Comparison of ENCODE assay signal across 8 cellular contexts in genomic region chr2:216412022-216412999, GRCh38. TPM values are rescaled to one million over a fixed set of nuclear protein-coding genes. Genes with fewer than 3 reads are reported as not detected.
DNase-seq lines count a peak whose midpoint lies in the region; ATAC-seq and TF ChIP-seq lines count a peak whose summit lies in the region.

SMARCAL1 (plus strand) TSS chr2:216412484; CDS start chr2:216414705, 2,221 bp downstream.

- H3K36me3 Mint-ChIP-seq in T-helper 1 cell treated with Interleukin-12 subunit alpha and Interleukin-12 subunit beta and Interleukin-4 antibody, amounts not matched to agents 30 μg/mL and 1 μg/mL, for 36 hours (ENCODE audit: low read depth) = peaks cover 7% of the 10 kb centered on the region

- H3K27me3 Mint-ChIP-seq in T-helper 1 cell treated with Interleukin-12 subunit alpha and Interleukin-12 subunit beta and Interleukin-4 antibody, amounts not matched to agents 30 μg/mL and 1 μg/mL, for 36 hours (ENCODE audit: low read depth) = peaks cover 9% of the 10 kb centered on the region

- H3K4me1 ChIP-seq in upper lobe of right lung = no peaks in the 10 kb centered on the region

- peak within 1 kb of the TSS; percentile 93 for H3K4me3 Mint-ChIP-seq in T-helper 1 cell treated with Interleukin-12 subunit alpha and Interleukin-12 subunit beta and Interleukin-4 antibody, amounts not matched to agents 30 μg/mL and 1 μg/mL, for 36 hours

- in situ Hi-C loops in GM13977 (cut with MboI; ENCODE audit: low pct_unique_long_range_greater_than_20kb, low sequenced_read_pairs, unreplicated experiment) = no loop called here

- DNase-seq in GM13977 (ENCODE audit: low spot score) (peak; percentile 88), NCI-H1694 (lab: John Stamatoyannopoulos, UW) (peak; percentile 98), amygdala (lab: John Stamatoyannopoulos, UW) (peak; percentile 60 to 100 (median 98)), left cardiac atrium (peak; percentile 99), posterior vena cava (ENCODE audit: low spot score) (peak; percentile 100), upper lobe of right lung (peak; percentile 99)

- H3K4me3 ChIP-seq in upper lobe of right lung = peak within 1 kb of the TSS; percentile 91

- peaks cover 12% of the 10 kb centered on the region for H3K36me3 ChIP-seq in upper lobe of right lung

- peaks cover 16% of the 10 kb centered on the region for H3K4me1 Mint-ChIP-seq in T-helper 1 cell treated with Interleukin-12 subunit alpha and Interleukin-12 subunit beta and Interleukin-4 antibody, amounts not matched to agents 30 μg/mL and 1 μg/mL, for 36 hours (ENCODE audit: low read depth)

- peak within 1 kb of the TSS; percentile 98 for H3K27ac ChIP-seq in upper lobe of right lung

- H3K27me3 ChIP-seq in upper lobe of right lung = no peaks in the 10 kb centered on the region

- no peaks in the 10 kb centered on the region for H3K9me3 Mint-ChIP-seq in T-helper 1 cell treated with Interleukin-12 subunit alpha and Interleukin-12 subunit beta and Interleukin-4 antibody, amounts not matched to agents 30 μg/mL and 1 μg/mL, for 36 hours

- TF ChIP-seq CTCF in GM13977 (IDR thresholded peaks at IDR 0.05; ENCODE audit: extremely low read depth, insufficient read depth, missing control alignments) = no peak
- TF ChIP-seq CTCF in upper lobe of right lung (IDR thresholded peaks at IDR 0.05) = no peak

- H3K9me3 ChIP-seq in upper lobe of right lung = no peaks in the 10 kb centered on the region

- ATAC-seq in HG02884 (IDR thresholded peaks at IDR 0.05; ENCODE audit: unreplicated experiment) (peak; percentile 92), left cardiac atrium (peak; percentile 96 to 97), upper lobe of right lung (peak; percentile 98)

- intact Hi-C loops in left cardiac atrium (cut with DNase I) (no loop called here), posterior vena cava (cut with DNase I) (no loop called here), upper lobe of right lung (cut with DNase I) (no loop called here)

- H3K27ac Mint-ChIP-seq in T-helper 1 cell treated with Interleukin-12 subunit alpha and Interleukin-12 subunit beta and Interleukin-4 antibody, amounts not matched to agents 30 μg/mL and 1 μg/mL, for 36 hours = peak within 1 kb of the TSS; percentile 91

RNA-seq across cellular contexts. Expression of gene SMARCAL1, which starts in this region (rescaled TPM):
- total RNA-seq in left cardiac atrium (10 to 100 TPM in 1 of 2 donors, 1 to 10 TPM in 1; 8.4 to 12.0 TPM), posterior vena cava (10 to 100 TPM; 13.6 to 14.5 TPM), upper lobe of right lung (16.7 TPM)

Comparison
In these comparisons a context has a peak if more than half of its experiments do, and no peak if none do; other contexts are left out.
1. Peak in every context shown above with its lines: DNase-seq, ATAC-seq, H3K4me3 ChIP-seq and H3K27ac ChIP-seq.